Comparison of ENCODE assay signal across 18 cellular contexts in the genomic region with DNA sequence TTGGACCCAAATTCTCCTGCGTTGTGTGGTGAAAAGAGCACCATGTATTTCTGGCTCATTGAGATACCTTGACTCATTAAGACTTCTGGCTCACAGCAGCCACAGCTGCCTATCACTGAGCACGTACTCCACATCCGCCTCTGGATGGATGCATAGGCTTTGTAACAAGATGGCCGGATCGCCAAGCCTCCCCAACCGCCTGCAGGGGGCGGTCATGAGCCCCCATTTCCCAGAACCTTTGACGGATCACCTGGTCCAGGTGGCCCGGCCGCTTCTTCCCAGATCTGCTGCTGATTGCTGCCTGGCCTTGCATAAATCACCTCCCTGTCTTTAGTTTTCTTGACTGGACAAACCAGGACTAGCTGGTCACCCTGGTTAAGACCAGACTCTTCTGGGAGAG.
A peak's percentile ranks its signal among the peaks of the same experiment; 100 is the strongest.
DNase-seq lines count a peak whose midpoint lies in the region; ATAC-seq, FAIRE-seq and TF ChIP-seq lines count a peak whose summit lies in the region.
"Had no signal": no experiment of that assay in that cellular context is flagged by ENCODE, and none has a peak within 500 bp of the region (broad histone marks: within the 10 kb centered on the region; RNA-seq: fewer than 3 reads in every experiment).

No MANE protein-coding gene starts in this region.

- H3K4me1 ChIP-seq in GM12878 (ENCODE audit: control insufficient read depth, insufficient read depth, low read length) = no peaks in the 10 kb centered on the region
- peaks cover 10% of the 10 kb centered on the region for H3K4me1 ChIP-seq in neural progenitor cell
- H3K4me1 ChIP-seq in stomach = peaks cover 0 to 27% (median 24%) of the 10 kb centered on the region in 4 donors
- H3K4me1 ChIP-seq: pancreas had no signal

- no peaks in the 10 kb centered on the region for H3K36me3 ChIP-seq in GM12878 (ENCODE audit: control insufficient read depth in 2 of 2, insufficient read depth in 2 of 2, low read length in 1 of 2)
- no peaks in the 10 kb centered on the region for H3K36me3 ChIP-seq in neural progenitor cell
- no peaks in the 10 kb centered on the region for H3K36me3 ChIP-seq in stomach
- H3K36me3 ChIP-seq: pancreas, SJCRH30 had no signal

- H2AFZ ChIP-seq in GM12878 (ENCODE audit: control insufficient read depth, low read depth, low read length) = no peak overlapping the region
- H2AFZ ChIP-seq in neural progenitor cell (replicated peaks) = no peak overlapping the region

- intact Hi-C loops in GM12878 (cut with micrococcal nuclease; ENCODE audit: unreplicated experiment) = loop anchor here (10.0 kb wide), 1 partner anchor 211 kb away; no protein-coding TSS in a partner anchor
- intact Hi-C loops in stomach (cut with DNase I; ENCODE audit: low total_unique reads) = no loop called here

- H3K4me3 ChIP-seq in GM12865 (ENCODE audit: low read depth, low read length) (no peak overlapping the region), GM12878 (no peak overlapping the region), neural progenitor cell (no peak overlapping the region), stomach (no peak overlapping the region)
- H3K4me3 ChIP-seq: pancreas, SJCRH30, skin epidermis had no signal

- ATAC-seq in GM12878 = no peak
- ATAC-seq: pancreas had no signal

- 44% methylated on average over 10 of the region's 10 CpGs for WGBS in GM12878 (ENCODE audit: insufficient coverage, insufficient replicate concordance, low lambda C conversion rate, missing lambda C conversion rate)
- 78 to 87% (median 79%) methylated on average over 10 of the region's 10 CpGs for WGBS in stomach, 5 donors

- TF ChIP-seq EP300 in Ishikawa (IDR thresholded peaks at IDR 0.05; ENCODE audit: borderline replicate concordance) = no peak
- TF ChIP-seq EP300 in GM12878 (IDR thresholded peaks at IDR 0.05; ENCODE audit: borderline replicate concordance in 1 of 2, control insufficient read depth in 1 of 2, low read depth in 2 of 2, low read length in 2 of 2) = no peak
- no peak for TF ChIP-seq EP300 in stomach (IDR thresholded peaks at IDR 0.05)

- H3K27me3 Mint-ChIP-seq in neural progenitor cell (ENCODE audit: insufficient read depth, low read depth) = no peaks in the 10 kb centered on the region

- DNase-seq in GM12865 (ENCODE audit: low read depth) (no peak), GM12878 (ENCODE audit: low read depth, low spot score) (no peak), neural progenitor cell (ENCODE audit: low spot score) (peak; percentile 24), stomach (no peak), SKM-1 (lab: John Stamatoyannopoulos, UW; ENCODE audit: unreplicated experiment) (no peak), NCI-H187 (lab: John Stamatoyannopoulos, UW) (no peak)
- DNase-seq: activated CD8-positive, alpha-beta memory T cell treated with anti-CD3 and anti-CD28 coated beads for 24 hours; anterior cingulate cortex; kidney glomerular epithelial cell; pancreas; SJCRH30 had no signal

- peaks cover 7% of the 10 kb centered on the region for H3F3A ChIP-seq in neural progenitor cell (ENCODE audit: low read depth)

- POLR2A ChIA-PET in GM12878 (lab: Charles Lee) = no interaction called here

- H3K9ac ChIP-seq in GM12878 (ENCODE audit: control insufficient read depth, insufficient read depth, low read length) = no peak overlapping the region
- H3K9ac ChIP-seq in neural progenitor cell = no peak overlapping the region

- H3K27ac ChIP-seq in GM12878 (ENCODE audit: control insufficient read depth, insufficient read depth) = no peak overlapping the region
- no peak overlapping the region for H3K27ac ChIP-seq in neural progenitor cell
- H3K27ac ChIP-seq in stomach = no peak overlapping the region
- H3K27ac ChIP-seq: epithelial cell of prostate, pancreas, SJCRH30, skin epidermis had no signal

- no peak overlapping the region for H3K4me3 Mint-ChIP-seq in neural progenitor cell
- H3K4me3 Mint-ChIP-seq: IgD-negative memory B cell; stimulated activated naive CD8-positive, alpha-beta T cell treated with anti-CD3 and anti-CD28 coated beads, Interleukin-15, Interleukin-2, amounts not matched to agents 100 ng/mL and 50 ng/mL, for 24 hours had no signal

- in situ Hi-C loops in GM12878 (cut with MboI) = no loop called here

- CTCF ChIA-PET in GM12878 (lab: Yijun Ruan, JAX) = interaction anchor here (0.7 to 1.0 kb wide), 2 partner anchors 57 to 257 kb away, joined by 3 read pairs; no protein-coding TSS in a partner anchor

- H3K4me2 ChIP-seq in GM12878 (ENCODE audit: control insufficient read depth, insufficient read depth) = no peak overlapping the region
- no peak overlapping the region for H3K4me2 ChIP-seq in neural progenitor cell

- peak; percentile 45 for TF ChIP-seq CTCF in GM12865 (IDR thresholded peaks at IDR 0.05; ENCODE audit: insufficient read depth, low read depth, low read length, missing control alignments)
- TF ChIP-seq CTCF in GM12878 (IDR thresholded peaks at IDR 0.05 in 2 of 3, conservative IDR thresholded peaks at IDR 0.05 in 1 of 3; ENCODE audit: control insufficient read depth in 2 of 3, extremely low read depth in 1 of 3, insufficient read depth in 1 of 3, low read depth in 3 of 3, low read length in 3 of 3) = peak; percentile 4 to 40 (median 35); a peak in 2 of 6 replicates
- peak; percentile 58 for TF ChIP-seq CTCF in neural progenitor cell (IDR thresholded peaks at IDR 0.05)
- TF ChIP-seq CTCF in stomach (IDR thresholded peaks at IDR 0.05) = no peak

- TF ChIP-seq RAD21 in Ishikawa (IDR thresholded peaks at IDR 0.05; ENCODE audit: low read depth) = peak; percentile 16; the same call in 1 of the 2 replicates
- TF ChIP-seq RAD21 in GM12878 (IDR thresholded peaks at IDR 0.05; ENCODE audit: insufficient read depth, low read depth, low read length) = no peak

- TF ChIP-seq POLR2A in GM12878 (IDR thresholded peaks at IDR 0.05; ENCODE audit: low read depth, low read length) = no peak
- no peak for TF ChIP-seq POLR2A in stomach (IDR thresholded peaks at IDR 0.05)

- RAD21 ChIA-PET in GM12878 (lab: Charles Lee; ENCODE audit: unreplicated experiment) = no interaction called here

- H3K27ac Mint-ChIP-seq in neural progenitor cell = no peak overlapping the region
- H3K27ac Mint-ChIP-seq: IgD-negative memory B cell; stimulated activated naive CD8-positive, alpha-beta T cell treated with anti-CD3 and anti-CD28 coated beads, Interleukin-15, Interleukin-2, amounts not matched to agents 100 ng/mL and 50 ng/mL, for 24 hours had no signal

- H3K79me2 ChIP-seq in GM12878 (ENCODE audit: control insufficient read depth, insufficient read depth, low read length) (no peaks in the 10 kb centered on the region), neural progenitor cell (ENCODE audit: low read depth) (no peaks in the 10 kb centered on the region)

- no peaks in the 10 kb centered on the region for H3K36me3 Mint-ChIP-seq in neural progenitor cell
- H3K36me3 Mint-ChIP-seq: IgD-negative memory B cell had no signal

- no peak for FAIRE-seq in GM12878 (lab: Jason Lieb, UNC)
- FAIRE-seq: colon, pancreas, TTC549 had no signal

- no peaks in the 10 kb centered on the region for H3K9me3 Mint-ChIP-seq in neural progenitor cell
- H3K9me3 Mint-ChIP-seq: stimulated activated naive CD8-positive, alpha-beta T cell treated with anti-CD3 and anti-CD28 coated beads, Interleukin-15, Interleukin-2, amounts not matched to agents 100 ng/mL and 50 ng/mL, for 24 hours had no signal

- SMC1A ChIA-PET in GM12878 (lab: Charles Lee; ENCODE audit: uncharacterized antibody, unreplicated experiment) = no interaction called here

- H4K20me1 ChIP-seq in GM12878 (ENCODE audit: control insufficient read depth, insufficient read depth) (no peaks in the 10 kb centered on the region), neural progenitor cell (ENCODE audit: low read depth) (no peaks in the 10 kb centered on the region)

- no peaks in the 10 kb centered on the region; the same call in 2 of the 3 replicates for H3K9me3 ChIP-seq in GM12878 (replicated peaks; ENCODE audit: control insufficient read depth, insufficient read depth, low read length)
- H3K9me3 ChIP-seq in neural progenitor cell (ENCODE audit: low read depth) = no peaks in the 10 kb centered on the region
- H3K9me3 ChIP-seq in stomach = peaks cover 0 to 1% (median under 1%) of the 10 kb centered on the region in 4 donors
- H3K9me3 ChIP-seq: pancreas, SJCRH30 had no signal

- no TSS peak for BruUV-seq in GM12878 (replicated peaks; lab: Mats Ljungman, UMichigan)

- H3K27me3 ChIP-seq in GM12878 (replicated peaks in 1 of 2; ENCODE audit: control insufficient read depth in 2 of 2, insufficient read depth in 2 of 2, low read length in 1 of 2) (no peaks in the 10 kb centered on the region), neural progenitor cell (no peaks in the 10 kb centered on the region), stomach (peaks cover 0 to 7% (median 0%) of the 10 kb centered on the region in 3 donors)
- H3K27me3 ChIP-seq: pancreas had no signal

- peaks cover 2% of the 10 kb centered on the region for H3K4me1 Mint-ChIP-seq in neural progenitor cell
- H3K4me1 Mint-ChIP-seq: IgD-negative memory B cell had no signal

TF ChIP-seq in Ishikawa, 13 proteins besides CTCF, POLR2A, EP300 and RAD21:
- TF ChIP-seq YY1 (IDR thresholded peaks at IDR 0.05; ENCODE audit: low read depth) = peak; percentile 50; the same call in 1 of the 2 replicates
- TF ChIP-seq FOXM1 (IDR thresholded peaks at IDR 0.05; ENCODE audit: borderline replicate concordance, low read depth) = no peak

TF ChIP-seq in GM12878, 131 proteins besides CTCF, POLR2A, EP300 and RAD21:
- no peak for TF ChIP-seq GABPA (IDR thresholded peaks at IDR 0.05; ENCODE audit: low read depth)
- TF ChIP-seq YY1 (IDR thresholded peaks at IDR 0.05; ENCODE audit: low read depth, low read length) = peak; percentile 47; the same call in 1 of the 2 replicates
- no peak for TF ChIP-seq CEBPB (IDR thresholded peaks at IDR 0.05; ENCODE audit: borderline replicate concordance in 1 of 2, low read depth in 2 of 2, low read length in 2 of 2)
- no peak for TF ChIP-seq EED (IDR thresholded peaks at IDR 0.05; ENCODE audit: low read depth)
- TF ChIP-seq CBX3 (IDR thresholded peaks at IDR 0.05; ENCODE audit: borderline replicate concordance, low read depth) = no peak
- TF ChIP-seq MEF2B (IDR thresholded peaks at IDR 0.05; ENCODE audit: partially characterized antibody, poor library complexity, severe bottlenecking) = no peak
- TF ChIP-seq, protein P1, sequence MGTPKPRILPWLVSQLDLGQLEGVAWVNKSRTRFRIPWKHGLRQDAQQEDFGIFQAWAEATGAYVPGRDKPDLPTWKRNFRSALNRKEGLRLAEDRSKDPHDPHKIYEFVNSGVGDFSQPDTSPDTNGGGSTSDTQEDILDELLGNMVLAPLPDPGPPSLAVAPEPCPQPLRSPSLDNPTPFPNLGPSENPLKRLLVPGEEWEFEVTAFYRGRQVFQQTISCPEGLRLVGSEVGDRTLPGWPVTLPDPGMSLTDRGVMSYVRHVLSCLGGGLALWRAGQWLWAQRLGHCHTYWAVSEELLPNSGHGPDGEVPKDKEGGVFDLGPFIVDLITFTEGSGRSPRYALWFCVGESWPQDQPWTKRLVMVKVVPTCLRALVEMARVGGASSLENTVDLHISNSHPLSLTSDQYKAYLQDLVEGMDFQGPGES (IDR thresholded peaks at IDR 0.05) = no peak

Comparison
In these comparisons a context has a peak if more than half of its experiments do, and no peak if none do; other contexts are left out.
1. CTCF ChIP-seq: peak in GM12865 (single experiment), GM12878 (3 of 3) and neural progenitor cell (single experiment); none in stomach (0 of 7).